Comparison of ENCODE assay signal across 24 cellular contexts in genomic region chr15:96183927-96184266, GRCh38.
DNase-seq lines count a peak whose midpoint lies in the region; ATAC-seq, FAIRE-seq and TF ChIP-seq lines count a peak whose summit lies in the region.
"Had no signal": no experiment of that assay in that cellular context is flagged by ENCODE, and none has a peak within 500 bp of the region (broad histone marks: within the 10 kb centered on the region; RNA-seq: fewer than 3 reads in every experiment).

No MANE protein-coding gene starts in this region.

- CTCF ChIA-PET in Caco-2 (lab: Charles Lee): interaction anchor here (0.7 to 1.0 kb wide), 4 partner anchors 15 to 262 kb away, joined by 3 read pairs; no protein-coding TSS in a partner anchor

- POLR2A ChIA-PET in Caco-2 (lab: Charles Lee): interaction anchor here (0.5 to 1.3 kb wide), 9 partner anchors 11 to 922 kb away, joined by 4 to 12 read pairs (median 9); partner anchors contain the start of gene NR2F2

- DNase-seq in Caco-2: no peak
- DNase-seq in right lobe of liver: no peak
- peak; percentile 66 for DNase-seq in small intestine
- DNase-seq in foreskin keratinocyte: no peak
- DNase-seq in brain microvascular endothelial cell: no peak
- DNase-seq in GM19240 (ENCODE audit: insufficient read length, low spot score): no peak
- DNase-seq: CD4-positive, alpha-beta memory T cell; DMS79; H7; Kasumi-1; MG63; NCI-H1048; NCI-H1436 treated with DMSO at 0.1 percent for 48 hours; NCI-H2081; NCI-H748 treated with DMSO at 0.1 percent for 48 hours; NK-92 treated with Interleukin-12 subunit alpha and Interleukin-12 subunit beta, amount 100 ng/mL, for 24 hours; Peyer's patch had no signal

- H3K36me3 Mint-ChIP-seq in Caco-2 (ENCODE audit: insufficient read depth, unreplicated experiment): peaks cover 11% of the 10 kb centered on the region
- H3K36me3 Mint-ChIP-seq: CD4-positive, alpha-beta memory T cell had no signal

- FAIRE-seq in small intestine (lab: Jason Lieb, UNC): no peak
- FAIRE-seq: D721Med, GM12892, GM18507 had no signal

- intact Hi-C loops in Caco-2 (cut with micrococcal nuclease; ENCODE audit: unreplicated experiment): loop anchor here (1.0 kb wide), 3 partner anchors 13 to 41 kb away; no protein-coding TSS in a partner anchor
- intact Hi-C loops in right lobe of liver (cut with DNase I): loop anchor here in 1 of 2 donors (10.0 kb wide), 1 partner anchor 161 kb away; no protein-coding TSS in a partner anchor

- 0 out of 2 replicates have a peak, but pooled peaks cover 4% of the 10 kb centered on the region for H3K9me3 ChIP-seq in Caco-2
- no peaks in the 10 kb centered on the region for H3K9me3 ChIP-seq in ectodermal cell (ENCODE audit: control insufficient read depth, low read length)
- no peaks in the 10 kb centered on the region for H3K9me3 ChIP-seq in right lobe of liver
- no peaks in the 10 kb centered on the region for H3K9me3 ChIP-seq in small intestine (ENCODE audit: control insufficient read depth, low read depth)
- H3K9me3 ChIP-seq: BLaER1, MG63, Peyer's patch, SJSA1 had no signal

- peaks cover 55% of the 10 kb centered on the region for H3K4me1 Mint-ChIP-seq in Caco-2 (ENCODE audit: low read depth, unreplicated experiment)
- H3K4me1 Mint-ChIP-seq: CD4-positive, alpha-beta memory T cell had no signal

- no peaks in the 10 kb centered on the region for H3K27me3 Mint-ChIP-seq in Caco-2 (ENCODE audit: insufficient read depth, unreplicated experiment)

- TF ChIP-seq POLR2A in right lobe of liver (IDR thresholded peaks at IDR 0.05): no peak

- ATAC-seq in right lobe of liver (peak; percentile 69 to 82 (median 72)), foreskin keratinocyte (no peak), GM18907 (IDR thresholded peaks at IDR 0.05; ENCODE audit: unreplicated experiment) (no peak)

- 87% methylated on average over 3 of the region's 3 CpGs; no CpG with 5 or more reads in 1 of the 2 experiments for WGBS in ectodermal cell, 2 experiments
- 25% methylated on average over 3 of the region's 3 CpGs for WGBS in right lobe of liver (ENCODE audit: insufficient coverage, low coverage, low lambda C conversion rate, missing lambda C conversion rate)
- WGBS in small intestine, 3 donors: 14 to 68% (median 37%) methylated on average over 3 of the region's 3 CpGs

- H3K27ac ChIP-seq in ectodermal cell (ENCODE audit: insufficient read depth, low read depth, low read length, poor library complexity, severe bottlenecking) (peak overlapping the region; percentile 48), right lobe of liver (peak overlapping the region; percentile 63 to 92 (median 89)), small intestine (ENCODE audit: low read depth in 1 of 2, low read length in 1 of 2) (peak overlapping the region in 1 of 2 donors; percentile 22), foreskin keratinocyte (no peak overlapping the region), brain microvascular endothelial cell (no peak overlapping the region)
- H3K27ac ChIP-seq: BLaER1, SJSA1 had no signal

- H3K36me3 ChIP-seq in Caco-2 (ENCODE audit: control insufficient read depth, insufficient read depth, low read length) (no peaks in the 10 kb centered on the region), ectodermal cell (ENCODE audit: control insufficient read depth, insufficient read depth, low read length) (no peaks in the 10 kb centered on the region), right lobe of liver (no peaks in the 10 kb centered on the region), small intestine (ENCODE audit: control insufficient read depth in 2 of 2, insufficient read depth in 2 of 2, low read length in 2 of 2) (no peaks in the 10 kb centered on the region), brain microvascular endothelial cell (replicated peaks) (no peaks in the 10 kb centered on the region)
- H3K36me3 ChIP-seq: BLaER1, MG63, Peyer's patch, SJSA1 had no signal

- in situ Hi-C loops in brain microvascular endothelial cell (cut with HindIII; ENCODE audit: low pct_ligation_motif_present, low sequenced_read_pairs): no loop called here

- peak overlapping the region; percentile 60 for H3K27ac Mint-ChIP-seq in Caco-2 (ENCODE audit: unreplicated experiment)
- H3K27ac Mint-ChIP-seq: CD4-positive, alpha-beta memory T cell had no signal

- no TSS peak for BruUV-seq in Caco-2 (replicated peaks; lab: Mats Ljungman, UMichigan)

- H3K4me3 ChIP-seq in Caco-2 (ENCODE audit: low read depth, low read length): no peak overlapping the region
- H3K4me3 ChIP-seq in ectodermal cell (ENCODE audit: insufficient read depth, low read depth, low read length): no peak overlapping the region
- peak overlapping the region in 2 of 3 donors; percentile 6 to 16 for H3K4me3 ChIP-seq in right lobe of liver
- no peak overlapping the region for H3K4me3 ChIP-seq in small intestine (ENCODE audit: low read depth in 1 of 2, low read length in 2 of 2)
- H3K4me3 ChIP-seq in brain microvascular endothelial cell (ENCODE audit: low read depth, low read length): no peak overlapping the region
- H3K4me3 ChIP-seq: BLaER1, MG63, Peyer's patch, SJSA1 had no signal

- TF ChIP-seq CTCF in Caco-2 (IDR thresholded peaks at IDR 0.05; ENCODE audit: insufficient read depth in 1 of 2, low read depth in 1 of 2, low read length in 1 of 2, severe bottlenecking in 1 of 2, unreplicated experiment in 1 of 2) (no peak), right lobe of liver (IDR thresholded peaks at IDR 0.05) (no peak), foreskin keratinocyte (conservative IDR thresholded peaks at IDR 0.05) (no peak), brain microvascular endothelial cell (IDR thresholded peaks at IDR 0.05; ENCODE audit: low read depth, low read length, missing control alignments) (no peak)

- H3K27me3 ChIP-seq in Caco-2 (replicated peaks; ENCODE audit: control insufficient read depth, insufficient read depth, low read length) (no peaks in the 10 kb centered on the region), ectodermal cell (ENCODE audit: control insufficient read depth, insufficient read depth, low read length, poor library complexity, severe bottlenecking) (no peaks in the 10 kb centered on the region), right lobe of liver (no peaks in the 10 kb centered on the region), small intestine (ENCODE audit: control insufficient read depth in 2 of 2, insufficient read depth in 2 of 2, low read length in 2 of 2) (no peaks in the 10 kb centered on the region), foreskin keratinocyte (no peaks in the 10 kb centered on the region), brain microvascular endothelial cell (replicated peaks) (no peaks in the 10 kb centered on the region)
- H3K27me3 ChIP-seq: BLaER1, MG63, Peyer's patch, SJSA1 had no signal

- H3K4me1 ChIP-seq in Caco-2 (peaks cover 52% of the 10 kb centered on the region), ectodermal cell (ENCODE audit: control insufficient read depth, insufficient read depth, low read length) (peaks cover 20% of the 10 kb centered on the region), right lobe of liver (peaks cover 0 to 38% (median 12%) of the 10 kb centered on the region in 4 donors), small intestine (ENCODE audit: control insufficient read depth in 2 of 2, insufficient read depth in 1 of 2, low read depth in 1 of 2, low read length in 1 of 2) (peaks cover 4% of the 10 kb centered on the region in 2 donors), foreskin keratinocyte (no peaks in the 10 kb centered on the region)
- H3K4me1 ChIP-seq: Peyer's patch, SJSA1 had no signal

- no peaks in the 10 kb centered on the region for H3K9me3 Mint-ChIP-seq in Caco-2 (ENCODE audit: unreplicated experiment)

- peak overlapping the region; percentile 52 for H3K4me3 Mint-ChIP-seq in Caco-2 (ENCODE audit: unreplicated experiment)
- H3K4me3 Mint-ChIP-seq: CD4-positive, alpha-beta memory T cell had no signal

Comparison
In these comparisons a context has a peak if more than half of its experiments do, and no peak if none do; other contexts are left out.
1. H3K4me3 ChIP-seq: peak in right lobe of liver (2 of 3); none in Caco-2 (single experiment), ectodermal cell (single experiment), small intestine (0 of 2) and brain microvascular endothelial cell (single experiment).
2. H3K27ac ChIP-seq: peak in ectodermal cell (single experiment) and right lobe of liver (3 of 3); none in foreskin keratinocyte (single experiment) and brain microvascular endothelial cell (single experiment).
3. ATAC-seq: peak in right lobe of liver (4 of 4); none in foreskin keratinocyte (single experiment) and GM18907 (single experiment).